In genomic region chr5:102036927-102037326, GRCh38 we compare ENCODE assay signal across 27 cellular contexts.
"Had no signal": no experiment of that assay in that cellular context is flagged by ENCODE, and none has a peak within 500 bp of the region (broad histone marks: within the 10 kb centered on the region; RNA-seq: fewer than 3 reads in every experiment).

No MANE protein-coding gene starts in this region.

- ATAC-seq: activated CD4-positive, alpha-beta T cell treated with anti-CD3 and anti-CD28 coated beads for 36 hours; activated T-cell treated with anti-CD3 and anti-CD28 coated beads, Interleukin-2, amount 50 U/mL, for 72 hours; Panc1; Right ventricle myocardium inferior had no signal

- H3K9me3 ChIP-seq: adrenal gland, breast epithelium, SK-N-SH had no signal

- H3K27me3 ChIP-seq: adrenal gland, breast epithelium had no signal

- H3K27ac Mint-ChIP-seq: activated CD4-positive, alpha-beta memory T cell treated with anti-CD3 and anti-CD28 coated beads, Interleukin-2, amount 10 ng/mL, durations not matched to agents 7 days and 5 days; activated CD4-positive, alpha-beta T cell treated with anti-CD3 and anti-CD28 coated beads for 36 hours; activated naive CD4-positive, alpha-beta T cell treated with anti-CD3 and anti-CD28 coated beads, Interleukin-2, amount 10 ng/mL, durations not matched to agents 7 days and 5 days; activated naive CD8-positive, alpha-beta T cell treated with anti-CD3 and anti-CD28 coated beads for 36 hours; activated T-helper 2 cell treated with anti-CD3 and anti-CD28 coated beads, Interferon-gamma antibody, Interleukin-2, Interleukin-4, amounts not matched to agents 10 μg/mL and 5 μg/mL and 100 μg/mL, durations not matched to agents 14 hours and 24 hours and 36 hours had no signal

- H3K9me3 Mint-ChIP-seq: activated CD4-positive, alpha-beta memory T cell treated with anti-CD3 and anti-CD28 coated beads, Interleukin-2, amount 10 ng/mL, durations not matched to agents 7 days and 5 days; activated naive CD4-positive, alpha-beta T cell treated with anti-CD3 and anti-CD28 coated beads, Interleukin-2, amount 10 ng/mL, durations not matched to agents 7 days and 5 days; activated naive CD8-positive, alpha-beta T cell treated with anti-CD3 and anti-CD28 coated beads for 36 hours; activated T-helper 2 cell treated with anti-CD3 and anti-CD28 coated beads, Interferon-gamma antibody, Interleukin-2, Interleukin-4, amounts not matched to agents 10 μg/mL and 5 μg/mL and 100 μg/mL, durations not matched to agents 14 hours and 24 hours and 36 hours had no signal

- H3K4me2 ChIP-seq: SK-N-SH had no signal

- H3K4me1 ChIP-seq: adrenal gland, breast epithelium had no signal

- H3K27ac ChIP-seq: adrenal gland, breast epithelium, WERI-Rb-1 had no signal

- H3K4me3 ChIP-seq: adrenal gland, breast epithelium had no signal

- H3K27me3 Mint-ChIP-seq: activated CD4-positive, alpha-beta memory T cell treated with anti-CD3 and anti-CD28 coated beads, Interleukin-2, amount 10 ng/mL, durations not matched to agents 7 days and 5 days; activated CD4-positive, alpha-beta T cell treated with anti-CD3 and anti-CD28 coated beads for 36 hours; activated naive CD4-positive, alpha-beta T cell treated with anti-CD3 and anti-CD28 coated beads, Interleukin-2, amount 10 ng/mL, durations not matched to agents 7 days and 5 days; activated naive CD8-positive, alpha-beta T cell treated with anti-CD3 and anti-CD28 coated beads for 36 hours had no signal

- H3K36me3 Mint-ChIP-seq: activated naive CD4-positive, alpha-beta T cell treated with anti-CD3 and anti-CD28 coated beads, Interleukin-2, amount 10 ng/mL, durations not matched to agents 7 days and 5 days; activated naive CD8-positive, alpha-beta T cell treated with anti-CD3 and anti-CD28 coated beads for 36 hours had no signal

- H3K4me1 Mint-ChIP-seq: activated CD4-positive, alpha-beta memory T cell treated with anti-CD3 and anti-CD28 coated beads, Interleukin-2, amount 10 ng/mL, durations not matched to agents 7 days and 5 days; activated CD4-positive, alpha-beta T cell treated with anti-CD3 and anti-CD28 coated beads for 36 hours; activated naive CD4-positive, alpha-beta T cell treated with anti-CD3 and anti-CD28 coated beads, Interleukin-2, amount 10 ng/mL, durations not matched to agents 7 days and 5 days; activated naive CD8-positive, alpha-beta T cell treated with anti-CD3 and anti-CD28 coated beads for 36 hours had no signal

- DNase-seq: activated CD4-positive, alpha-beta memory T cell treated with anti-CD3 and anti-CD28 coated beads, Interleukin-2, amount 10 ng/mL, durations not matched to agents 7 days and 5 days; activated CD4-positive, alpha-beta T cell treated with anti-CD3 and anti-CD28 coated beads for 36 hours; activated CD4-positive, alpha-beta T cell treated with anti-CD3 and anti-CD28 coated beads, Interleukin-2, amount 50 U/mL, for 1 hour; activated gamma-delta T cell treated with Interleukin-2 at 50 U/mL for 16 hours; activated naive CD4-positive, alpha-beta T cell treated with anti-CD3 and anti-CD28 coated beads, Interleukin-2, amount 10 ng/mL, durations not matched to agents 7 days and 5 days; activated naive CD8-positive, alpha-beta T cell treated with anti-CD3 and anti-CD28 coated beads for 36 hours; activated T-cell treated with anti-CD3 and anti-CD28 coated beads, Interleukin-2, amount 50 U/mL, for 72 hours; adrenal gland; anterior cingulate cortex; caudate nucleus; MM.1S; NCI-H1105; NCI-H1436; NCI-H187 treated with DMSO at 0.1 percent for 48 hours; NCI-H2081 treated with DMSO at 0.1 percent for 48 hours; NCI-H524; NCI-H774; NK-92 treated with Interleukin-12 subunit alpha and Interleukin-12 subunit beta, amount 100 ng/mL, for 24 hours; OCI-M1; RPMI8226; SK-N-SH; T-helper 1 cell; WERI-Rb-1 had no signal

- H3K4me3 Mint-ChIP-seq: activated CD4-positive, alpha-beta memory T cell treated with anti-CD3 and anti-CD28 coated beads, Interleukin-2, amount 10 ng/mL, durations not matched to agents 7 days and 5 days; activated CD4-positive, alpha-beta T cell treated with anti-CD3 and anti-CD28 coated beads for 36 hours; activated naive CD4-positive, alpha-beta T cell treated with anti-CD3 and anti-CD28 coated beads, Interleukin-2, amount 10 ng/mL, durations not matched to agents 7 days and 5 days; activated naive CD8-positive, alpha-beta T cell treated with anti-CD3 and anti-CD28 coated beads for 36 hours; activated T-cell treated with anti-CD3 and anti-CD28 coated beads, Interleukin-2, amount 50 U/mL, for 72 hours had no signal

- H3K36me3 ChIP-seq: adrenal gland, breast epithelium, WERI-Rb-1 had no signal
